ENCODE assay signal across 9 cellular contexts in the genomic region with DNA sequence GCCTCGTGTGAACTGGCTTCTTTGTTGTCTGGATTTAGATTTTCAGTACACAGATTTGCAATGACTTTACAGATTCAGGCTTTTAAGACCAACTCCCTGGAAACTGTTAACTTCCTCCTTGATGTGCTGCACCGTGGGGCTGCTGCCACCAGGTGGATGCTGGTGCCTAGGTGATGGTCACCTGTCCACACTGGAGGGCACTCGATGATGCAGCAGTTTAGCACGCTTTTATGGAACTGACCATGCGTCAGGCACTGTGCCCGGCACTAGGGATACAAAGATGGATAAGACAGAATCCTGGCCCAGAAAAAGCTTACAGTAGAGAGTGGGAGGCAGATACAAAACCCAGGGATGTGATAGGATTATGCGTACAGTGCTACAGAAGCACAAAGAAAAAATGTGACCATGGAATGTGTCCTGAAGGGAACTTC.
DNase-seq lines count a peak whose midpoint lies in the region; ATAC-seq and TF ChIP-seq lines count a peak whose summit lies in the region.
"Had no signal": no experiment of that assay in that cellular context is flagged by ENCODE, and none has a peak within 500 bp of the region (broad histone marks: within the 10 kb centered on the region; RNA-seq: fewer than 3 reads in every experiment).

No MANE protein-coding gene starts in this region.

- H3K27ac ChIP-seq in C4-2B, result no peak overlapping the region
- H3K27ac ChIP-seq: skin epidermis had no signal

- peak; percentile 75 for TF ChIP-seq CTCF in C4-2B (conservative IDR thresholded peaks at IDR 0.05)

- ATAC-seq in GM19372 (IDR thresholded peaks at IDR 0.05; ENCODE audit: low read depth, unreplicated experiment) (peak; percentile 65), HG02759 (IDR thresholded peaks at IDR 0.05; ENCODE audit: unreplicated experiment) (no peak)

- DNase-seq in OCI-M1 (lab: John Stamatoyannopoulos, UW), result peak; percentile 44
- peak; percentile 3 for DNase-seq in glomerular visceral epithelial cell (ENCODE audit: extremely low spot score)
- no peak for DNase-seq in amygdala (lab: John Stamatoyannopoulos, UW)
- no peak for DNase-seq in NCI-H128 (lab: John Stamatoyannopoulos, UW; ENCODE audit: unreplicated experiment)
- DNase-seq in NCI-H2227 treated with DMSO at 0.1 percent for 48 hours (lab: John Stamatoyannopoulos, UW), result no peak

Comparison
In these comparisons a context has a peak if more than half of its experiments do, and no peak if none do; other contexts are left out.
1. DNase-seq: peak in OCI-M1 (single experiment) and glomerular visceral epithelial cell (single experiment); none in amygdala (0 of 56), NCI-H128 (single experiment) and NCI-H2227 treated with DMSO at 0.1 percent for 48 hours (single experiment).